In the genomic region with DNA sequence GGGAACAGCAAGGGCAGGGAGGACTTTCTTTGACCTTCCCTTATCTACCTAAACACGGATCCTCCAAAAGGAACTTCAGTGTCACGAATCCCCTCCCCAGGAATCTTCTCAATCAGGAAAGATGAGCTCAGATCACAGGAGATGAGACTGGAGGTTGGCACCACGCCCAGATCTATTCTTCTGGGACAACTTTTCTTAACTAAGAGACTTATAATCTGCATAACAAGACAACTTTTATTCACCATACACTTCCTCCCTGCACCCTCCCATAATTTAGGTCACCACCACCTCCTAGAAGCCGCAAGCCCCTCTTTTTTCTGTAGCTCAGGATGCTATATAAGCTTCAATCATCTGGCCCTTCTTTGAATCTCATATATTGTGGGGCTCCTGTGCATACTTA, we compare ENCODE assay signal across 18 cellular contexts. TPM values are rescaled to one million over a fixed set of nuclear protein-coding genes. Genes with fewer than 3 reads are reported as not detected.
DNase-seq lines count a peak whose midpoint lies in the region; ATAC-seq, FAIRE-seq and TF ChIP-seq lines count a peak whose summit lies in the region.
"Had no signal": no experiment of that assay in that cellular context is flagged by ENCODE, and none has a peak within 500 bp of the region (broad histone marks: within the 10 kb centered on the region; RNA-seq: fewer than 3 reads in every experiment).

No MANE protein-coding gene starts in this region.

- BruUV-seq in K562 (replicated peaks; lab: Mats Ljungman, UMichigan) (no TSS peak), HepG2 (replicated peaks; lab: Mats Ljungman, UMichigan) (no TSS peak)

- peak overlapping the region; percentile 49 for H3K4me2 ChIP-seq in BLaER1
- no peak overlapping the region for H3K4me2 ChIP-seq in H9 (ENCODE audit: insufficient read depth, insufficient read length, low read length)
- no peak overlapping the region for H3K4me2 ChIP-seq in K562 (ENCODE audit: insufficient read depth, low read length)
- no peak overlapping the region for H3K4me2 ChIP-seq in HepG2 (ENCODE audit: low read depth, low read length)
- H3K4me2 ChIP-seq: SK-N-SH had no signal

- no peak overlapping the region for H3K14ac ChIP-seq in H9 (ENCODE audit: insufficient read depth, low read length)

- intact Hi-C loops in K562 (cut with micrococcal nuclease) (loop anchor here (2.0 kb wide), 1 partner anchor 220 kb away; no protein-coding TSS in a partner anchor), HepG2 (cut with micrococcal nuclease; ENCODE audit: unreplicated experiment) (loop anchor here (10.0 kb wide), 1 partner anchor 220 kb away; no protein-coding TSS in a partner anchor)

- H3K9ac ChIP-seq in BLaER1 (peak overlapping the region; percentile 53), H9 (ENCODE audit: extremely low read depth, insufficient read length, low read length) (no peak overlapping the region), K562 (ENCODE audit: insufficient read depth in 1 of 2, low read depth in 2 of 2, low read length in 2 of 2) (no peak overlapping the region), HepG2 (ENCODE audit: insufficient read depth, low read depth, low read length) (no peak overlapping the region)
- H3K9ac ChIP-seq: SK-N-SH had no signal

- CTCF ChIA-PET in K562 (lab: Yijun Ruan, JAX; ENCODE audit: low intra/inter-chr PET ratio) = interaction anchor here (0.7 to 0.9 kb wide), 2 partner anchors 160 to 298 kb away, joined by 3 to 5 read pairs; no protein-coding TSS in a partner anchor
- CTCF ChIA-PET in HepG2 (lab: Yijun Ruan, JAX; ENCODE audit: low intra/inter-chr PET ratio, low total read pairs) = no interaction called here

- H3K36me3 ChIP-seq in BLaER1 = no peaks in the 10 kb centered on the region
- no peaks in the 10 kb centered on the region for H3K36me3 ChIP-seq in K562 (ENCODE audit: control insufficient read depth, insufficient read depth, low read length)
- H3K36me3 ChIP-seq in HepG2 (replicated peaks in 1 of 2; ENCODE audit: control insufficient read depth in 1 of 2, insufficient read depth in 2 of 2, low read length in 2 of 2) = no peaks in the 10 kb centered on the region
- no peaks in the 10 kb centered on the region for H3K36me3 ChIP-seq in small intestine (ENCODE audit: control insufficient read depth in 2 of 2, insufficient read depth in 2 of 2, low read length in 2 of 2)

- H3K18ac ChIP-seq in H9 (ENCODE audit: insufficient read length, low read depth, low read length) = no peak overlapping the region

- peaks cover 2% of the 10 kb centered on the region; the same call in 1 of the 2 replicates for H3K27me3 Mint-ChIP-seq in H9 (ENCODE audit: low read depth)
- no peaks in the 10 kb centered on the region for H3K27me3 Mint-ChIP-seq in mesothelial cell of epicardium (ENCODE audit: low read depth)
- H3K27me3 Mint-ChIP-seq: B cell had no signal

- no peak overlapping the region for H4K5ac ChIP-seq in H9 (ENCODE audit: insufficient read length, low read depth, low read length)

- no peak overlapping the region for H2AFZ ChIP-seq in H9 (ENCODE audit: low read length)
- H2AFZ ChIP-seq in K562 (ENCODE audit: low read depth, low read length) = no peak overlapping the region
- H2AFZ ChIP-seq in HepG2 (ENCODE audit: low read length) = no peak overlapping the region

- FAIRE-seq in K562 (lab: Jason Lieb, UNC) = no peak
- FAIRE-seq in HepG2 (lab: Jason Lieb, UNC) = no peak
- FAIRE-seq in small intestine (lab: Jason Lieb, UNC) = no peak
- FAIRE-seq: H54 had no signal

- no peak for TF ChIP-seq POLR2A in K562 (conservative IDR thresholded peaks at IDR 0.05)
- TF ChIP-seq POLR2A in HepG2 (IDR thresholded peaks at IDR 0.05; ENCODE audit: insufficient read depth in 1 of 2, low read depth in 2 of 2, low read length in 2 of 2) = no peak

- H2BK20ac ChIP-seq in H9 (ENCODE audit: low read depth, low read length, poor library complexity, severe bottlenecking) = no peak overlapping the region

- H3K4me1 ChIP-seq in BLaER1 (peaks cover 25% of the 10 kb centered on the region), H9 (ENCODE audit: insufficient read depth, low read length) (no peaks in the 10 kb centered on the region), K562 (replicated peaks in 1 of 2; ENCODE audit: control insufficient read depth in 2 of 2, insufficient read depth in 2 of 2, low read length in 2 of 2) (no peaks in the 10 kb centered on the region; a peak in 2 of 5 replicates), HepG2 (ENCODE audit: insufficient read depth, low read length) (no peaks in the 10 kb centered on the region), small intestine (ENCODE audit: control insufficient read depth in 2 of 2, insufficient read depth in 1 of 2, low read depth in 1 of 2, low read length in 1 of 2) (no peaks in the 10 kb centered on the region)

- no peak overlapping the region for H2BK15ac ChIP-seq in H9 (ENCODE audit: low read depth, low read length)

- no peak overlapping the region for H2AK5ac ChIP-seq in H9 (ENCODE audit: insufficient read length, low read length)

- H3K9me3 Mint-ChIP-seq in H9 (no peaks in the 10 kb centered on the region), mesothelial cell of epicardium (no peaks in the 10 kb centered on the region)

- peaks cover 9 to 13% of the 10 kb centered on the region in 2 experiments for H3K4me1 Mint-ChIP-seq in H9
- peaks cover 22% of the 10 kb centered on the region for H3K4me1 Mint-ChIP-seq in mesothelial cell of epicardium

- no peak overlapping the region for H4K8ac ChIP-seq in H9 (replicated peaks; ENCODE audit: insufficient read length, low read depth, low read length)

- no peak for DNase-seq in H9
- no peak for DNase-seq in K562 (ENCODE audit: extremely low read depth in 1 of 4, low spot score in 3 of 4)
- no peak for DNase-seq in mesothelial cell of epicardium (ENCODE audit: low spot score in 2 of 2, unreplicated experiment in 2 of 2)
- DNase-seq in HepG2 (ENCODE audit: low spot score) = no peak
- DNase-seq in T-helper 2 cell = no peak
- DNase-seq in small intestine = no peak
- no peak for DNase-seq in T-helper 9 cell
- DNase-seq: ACHN, IMR-90, MV-4-11, NCI-H1436, NCI-H2081 treated with DMSO at 0.1 percent for 48 hours, NCI-H69, SK-N-SH had no signal

- H2BK120ac ChIP-seq in H9 (ENCODE audit: low read depth, low read length, poor library complexity, severe bottlenecking) = no peak overlapping the region

- in situ Hi-C loops in K562 (cut with MboI) (no loop called here), HepG2 (cut with HindIII; ENCODE audit: extremely low pct_ligation_motif_present, low pct_unique_long_range_greater_than_20kb) (no loop called here)

- H3K79me2 ChIP-seq in H9 (ENCODE audit: insufficient read depth, low read length) (no peaks in the 10 kb centered on the region), K562 (ENCODE audit: control insufficient read depth, insufficient read depth, low read length) (no peaks in the 10 kb centered on the region), HepG2 (ENCODE audit: insufficient read depth, low read length) (no peaks in the 10 kb centered on the region)

- no CpG with 5 or more reads among the region's 4 CpGs for WGBS in H9 (ENCODE audit: extremely low coverage, insufficient read length, low lambda C conversion rate)
- 21% methylated on average over 4 of the region's 4 CpGs for WGBS in K562 (ENCODE audit: insufficient coverage, low coverage, missing lambda C conversion rate)
- WGBS in HepG2 (ENCODE audit: low lambda C conversion rate) = 31% methylated on average over 4 of the region's 4 CpGs
- 69 to 71% (median 70%) methylated on average over 4 of the region's 4 CpGs for WGBS in small intestine, 3 donors

- H3K4me3 Mint-ChIP-seq in H9 = no peak overlapping the region
- H3K4me3 Mint-ChIP-seq in mesothelial cell of epicardium = no peak overlapping the region
- H3K4me3 Mint-ChIP-seq: B cell had no signal

- ATAC-seq in K562 = no peak
- no peak for ATAC-seq in HepG2
- ATAC-seq: Right ventricle myocardium inferior had no signal

- H3K79me1 ChIP-seq in H9 (ENCODE audit: insufficient read depth, low read depth, low read length, poor library complexity, severe bottlenecking) = no peaks in the 10 kb centered on the region

- H3K56ac ChIP-seq in H9 (ENCODE audit: insufficient read length, low read depth, low read length) = no peak overlapping the region

- no peaks in the 10 kb centered on the region for H3K23me2 ChIP-seq in H9 (ENCODE audit: insufficient read length, low read depth, low read length, poor library complexity, severe bottlenecking)

- H3K23ac ChIP-seq in H9 (ENCODE audit: insufficient read length, low read depth, low read length) = no peak overlapping the region

- TF ChIP-seq CTCF in H9 (conservative IDR thresholded peaks at IDR 0.05) = no peak
- TF ChIP-seq CTCF in K562 (IDR thresholded peaks at IDR 0.05 in 2 of 3, conservative IDR thresholded peaks at IDR 0.05 in 1 of 3; ENCODE audit: insufficient read depth in 2 of 3, low read depth in 1 of 3, low read length in 3 of 3) = no peak
- TF ChIP-seq CTCF in mesothelial cell of epicardium (IDR thresholded peaks at IDR 0.05; ENCODE audit: unreplicated experiment) = no peak
- no peak for TF ChIP-seq CTCF in HepG2 (CRISPR knock-in tag; IDR thresholded peaks at IDR 0.05)

- H3K9me1 ChIP-seq in K562 (ENCODE audit: control insufficient read depth, insufficient read depth, low read length) = no peaks in the 10 kb centered on the region

- POLR2A ChIA-PET in K562 (lab: Yijun Ruan, JAX) = interaction anchor here (1.0 to 1.9 kb wide), 5 partner anchors 9 to 183 kb away, joined by 3 to 12 read pairs (median 4); no protein-coding TSS in a partner anchor
- POLR2A ChIA-PET in HepG2 (lab: Yijun Ruan, JAX) = no interaction called here

- H3K27ac ChIP-seq in BLaER1 (0 out of 2 replicates have a peak overlapping the region, but pooled peaks have one; percentile 5), H9 (ENCODE audit: insufficient read length, low read depth, low read length) (no peak overlapping the region), K562 (ENCODE audit: extremely low read depth, low read depth, low read length) (no peak overlapping the region), HepG2 (ENCODE audit: extremely low read length, insufficient read depth, low read length) (no peak overlapping the region), small intestine (ENCODE audit: low read depth in 1 of 2, low read length in 1 of 2) (no peak overlapping the region)

- TF ChIP-seq EP300 in K562 (IDR thresholded peaks at IDR 0.05; ENCODE audit: low read length) (no peak), HepG2 (IDR thresholded peaks at IDR 0.05; ENCODE audit: low read depth in 2 of 2, low read length in 2 of 2) (no peak), HepG2 (CRISPR knock-in tag; IDR thresholded peaks at IDR 0.05; ENCODE audit: borderline replicate concordance) (no peak)

- H3K27ac Mint-ChIP-seq in H9 = peak overlapping the region in 2 of 3 experiments; percentile 11 to 63; a peak in 1 of 7 replicates
- peak overlapping the region; percentile 77 for H3K27ac Mint-ChIP-seq in mesothelial cell of epicardium
- H3K27ac Mint-ChIP-seq: B cell had no signal

- H3K27me3 ChIP-seq in BLaER1 = no peaks in the 10 kb centered on the region
- H3K27me3 ChIP-seq in H9 (ENCODE audit: insufficient read depth, low read length) = no peaks in the 10 kb centered on the region
- H3K27me3 ChIP-seq in K562 (ENCODE audit: control insufficient read depth in 2 of 2, insufficient read depth in 2 of 2, low read length in 2 of 2) = no peaks in the 10 kb centered on the region
- no peaks in the 10 kb centered on the region for H3K27me3 ChIP-seq in HepG2 (ENCODE audit: control insufficient read depth in 1 of 2, insufficient read depth in 2 of 2, low read length in 2 of 2)
- no peaks in the 10 kb centered on the region for H3K27me3 ChIP-seq in small intestine (ENCODE audit: control insufficient read depth in 2 of 2, insufficient read depth in 2 of 2, low read length in 2 of 2)

- no peak for TF ChIP-seq RAD21 in K562 (CRISPR knock-in tag; conservative IDR thresholded peaks at IDR 0.05 in 1 of 2, IDR thresholded peaks at IDR 0.05 in 1 of 2)
- TF ChIP-seq RAD21 in HepG2 (CRISPR knock-in tag; IDR thresholded peaks at IDR 0.05) = no peak

- no peak overlapping the region for H3K4ac ChIP-seq in H9 (ENCODE audit: low read depth, low read length)

- H4K20me1 ChIP-seq in BLaER1 (no peaks in the 10 kb centered on the region), H9 (ENCODE audit: control insufficient read depth, insufficient read depth, insufficient read length) (no peaks in the 10 kb centered on the region), K562 (replicated peaks; ENCODE audit: control insufficient read depth, insufficient read depth, low read length) (no peaks in the 10 kb centered on the region), HepG2 (ENCODE audit: insufficient read depth, low read length) (no peaks in the 10 kb centered on the region)

- H3K9me3 ChIP-seq in BLaER1 (no peaks in the 10 kb centered on the region), H9 (ENCODE audit: control insufficient read depth, low read depth, low read length) (no peaks in the 10 kb centered on the region), K562 (replicated peaks; ENCODE audit: control insufficient read depth, insufficient read depth, low read depth, low read length) (no peaks in the 10 kb centered on the region), HepG2 (ENCODE audit: low read length) (no peaks in the 10 kb centered on the region), small intestine (ENCODE audit: control insufficient read depth, low read depth) (no peaks in the 10 kb centered on the region)
- H3K9me3 ChIP-seq: SK-N-SH had no signal

- no peak overlapping the region for H2BK12ac ChIP-seq in H9 (ENCODE audit: insufficient read length, low read depth, low read length)

- no peak overlapping the region for H3K4me3 ChIP-seq in BLaER1
- no peak overlapping the region for H3K4me3 ChIP-seq in K562
- no peak overlapping the region for H3K4me3 ChIP-seq in HepG2 (replicated peaks in 1 of 3; ENCODE audit: insufficient read depth in 1 of 3, low read depth in 2 of 3, low read length in 3 of 3)
- no peak overlapping the region for H3K4me3 ChIP-seq in small intestine (ENCODE audit: low read depth in 1 of 2, low read length in 2 of 2)

- no peak overlapping the region for H3T11ph ChIP-seq in H9 (ENCODE audit: low read length)

- no peak overlapping the region for H2BK5ac ChIP-seq in H9 (ENCODE audit: insufficient read length, low read length)

- no peak overlapping the region for H4K91ac ChIP-seq in H9 (ENCODE audit: insufficient read length, low read depth, low read length)

- no peaks in the 10 kb centered on the region for H3K36me3 Mint-ChIP-seq in H9 (ENCODE audit: insufficient read depth in 1 of 3, low read depth in 3 of 3)
- no peaks in the 10 kb centered on the region for H3K36me3 Mint-ChIP-seq in mesothelial cell of epicardium

RNA-seq across cellular contexts. Expression of gene AKT2, which starts 19.2 kb away (rescaled TPM):
- total RNA-seq in H9 (2021) = 142 and 150 TPM in 2 replicates
- total RNA-seq in K562 (2011; cell fraction: chromatin; rRNA removed; ENCODE audit: low replicate concordance) = 290 and 653 TPM in 2 replicates
- total RNA-seq in K562 (2011; cell fraction: nucleolus; rRNA removed) = 340 and 358 TPM in 2 replicates
- 338 and 343 TPM in 2 replicates for total RNA-seq in K562 (2011; cell fraction: nucleoplasm; rRNA removed)
- 61.1 and 83.7 TPM in 2 replicates for total RNA-seq in K562 (2014; rRNA removed)
- 44.7 and 55.7 TPM in 2 replicates for total RNA-seq in K562 (2014; rRNA removed; fragmentation: Illumina TruSeq; extraction: Trizol)
- total RNA-seq in K562 (2015; rRNA removed; fragmentation: Illumina TruSeq; extraction: Trizol) = 67.4 and 67.7 TPM in 2 replicates
- total RNA-seq in K562 (2021) = 120 and 127 TPM in 2 replicates
- polyA plus RNA-seq in K562 (2011; rRNA removed) = 90.8 and 133 TPM in 2 replicates
- polyA plus RNA-seq in K562 (2011; cell fraction: cytosol; rRNA removed) = 112 and 119 TPM in 2 replicates
- 493 and 545 TPM in 2 replicates for polyA plus RNA-seq in K562 (2011; cell fraction: nucleus; rRNA removed)
- 76.0 and 79.7 TPM in 2 replicates for polyA plus RNA-seq in K562 (2012)
- polyA plus RNA-seq in K562 (2014; fragmentation: Illumina TruSeq; extraction: Trizol) = 108 and 132 TPM in 2 replicates
- 1 to 10 TPM; 1.1 TPM for polyA plus RNA-seq in K562 (2014; fragmentation: Nextera tagmentation; extraction: Ambion mirVana)
- polyA plus RNA-seq in K562 (2014; rRNA removed) = 85.4 and 108 TPM in 2 replicates
- polyA minus RNA-seq in K562 (2011; rRNA and poly(A)+ RNA removed) = 47.0 and 54.6 TPM in 2 replicates
- polyA minus RNA-seq in K562 (2011; cell fraction: cytosol; rRNA and poly(A)+ RNA removed) = 48.0 and 50.7 TPM in 2 replicates
- 66.6 and 101 TPM in 2 replicates for polyA minus RNA-seq in K562 (2011; cell fraction: nucleus; rRNA and poly(A)+ RNA removed)
- total RNA-seq in mesothelial cell of epicardium = 192 to 200 TPM (median 194 TPM) in 3 replicates
- total RNA-seq in HepG2 (2016; rRNA removed; fragmentation: Illumina TruSeq; extraction: Trizol) = 82.1 and 82.7 TPM in 2 replicates
- 42.1 and 44.9 TPM in 2 replicates for total RNA-seq in HepG2 (2016; cell fraction: cytosol; rRNA removed; fragmentation: Illumina TruSeq; extraction: Trizol; ENCODE audit: low read depth)
- total RNA-seq in HepG2 (2016; cell fraction: insoluble cytoplasmic fraction; rRNA removed; fragmentation: Illumina TruSeq; extraction: Trizol) = 70.8 and 81.6 TPM in 2 replicates
- total RNA-seq in HepG2 (2016; cell fraction: membrane; rRNA removed; fragmentation: Illumina TruSeq; extraction: Trizol) = 96.0 and 104 TPM in 2 replicates
- total RNA-seq in HepG2 (2016; cell fraction: nucleus; rRNA removed; fragmentation: Illumina TruSeq; extraction: Trizol) = 55.8 and 67.9 TPM in 2 replicates
- polyA plus RNA-seq in HepG2 (2011; rRNA removed) = 173 and 182 TPM in 2 replicates
- polyA plus RNA-seq in HepG2 (2011; cell fraction: cytosol; rRNA removed) = 88.4 and 94.7 TPM in 2 replicates
- polyA plus RNA-seq in HepG2 (2011; cell fraction: nucleus; rRNA removed) = 432 and 533 TPM in 2 replicates
- polyA plus RNA-seq in HepG2 (2012) = 72.7 and 74.6 TPM in 2 replicates
- polyA plus RNA-seq in HepG2 (2016; cell fraction: cytosol; fragmentation: Illumina TruSeq; extraction: Trizol; ENCODE audit: low read depth) = 39.5 and 46.3 TPM in 2 replicates
- 92.6 and 106 TPM in 2 replicates for polyA plus RNA-seq in HepG2 (2016; cell fraction: insoluble cytoplasmic fraction; fragmentation: Illumina TruSeq; extraction: Trizol; ENCODE audit: low read depth)
- polyA plus RNA-seq in HepG2 (2016; cell fraction: membrane; fragmentation: Illumina TruSeq; extraction: Trizol; ENCODE audit: low read depth) = 95.0 and 114 TPM in 2 replicates
- polyA plus RNA-seq in HepG2 (2016; cell fraction: nucleus; fragmentation: Illumina TruSeq; extraction: Trizol; ENCODE audit: insufficient read depth, low read depth) = 169 and 178 TPM in 2 replicates
- 115 and 187 TPM in 2 replicates for polyA minus RNA-seq in HepG2 (2011; rRNA and poly(A)+ RNA removed; ENCODE audit: low replicate concordance)
- polyA minus RNA-seq in HepG2 (2011; cell fraction: cytosol; rRNA and poly(A)+ RNA removed) = 55.0 and 56.5 TPM in 2 replicates
- polyA minus RNA-seq in HepG2 (2011; cell fraction: nucleus; rRNA and poly(A)+ RNA removed) = 77.1 and 89.5 TPM in 2 replicates
- 10 to 100 TPM; 19.2 to 72.2 (median 24.9) TPM for polyA plus RNA-seq in small intestine

RNA-seq across cellular contexts. Expression of gene C19orf47, which starts 43.9 kb away (rescaled TPM):
- total RNA-seq in H9 (2021) = 18.4 and 19.4 TPM in 2 replicates
- 54.6 and 104 TPM in 2 replicates for total RNA-seq in K562 (2011; cell fraction: chromatin; rRNA removed; ENCODE audit: low replicate concordance)
- total RNA-seq in K562 (2011; cell fraction: nucleolus; rRNA removed) = 38.6 and 39.2 TPM in 2 replicates
- total RNA-seq in K562 (2011; cell fraction: nucleoplasm; rRNA removed) = 46.7 and 47.2 TPM in 2 replicates
- total RNA-seq in K562 (2014; rRNA removed) = 15.8 and 18.7 TPM in 2 replicates
- total RNA-seq in K562 (2014; rRNA removed; fragmentation: Illumina TruSeq; extraction: Trizol) = 3.3 and 4.0 TPM in 2 replicates
- 9.6 and 11.0 TPM in 2 replicates for total RNA-seq in K562 (2015; rRNA removed; fragmentation: Illumina TruSeq; extraction: Trizol)
- total RNA-seq in K562 (2021) = 26.1 and 27.3 TPM in 2 replicates
- 21.6 and 24.9 TPM in 2 replicates for polyA plus RNA-seq in K562 (2011; rRNA removed)
- 20.1 and 41.9 TPM in 2 replicates for polyA plus RNA-seq in K562 (2011; cell fraction: cytosol; rRNA removed)
- 26.9 and 32.6 TPM in 2 replicates for polyA plus RNA-seq in K562 (2011; cell fraction: nucleus; rRNA removed)
- 14.8 and 15.2 TPM in 2 replicates for polyA plus RNA-seq in K562 (2012)
- 15.2 and 18.3 TPM in 2 replicates for polyA plus RNA-seq in K562 (2014; fragmentation: Illumina TruSeq; extraction: Trizol)
- polyA plus RNA-seq in K562 (2014; fragmentation: Nextera tagmentation; extraction: Ambion mirVana) = under 1 TPM; 0.08 to 0.66 TPM
- 14.7 and 20.5 TPM in 2 replicates for polyA plus RNA-seq in K562 (2014; rRNA removed)
- 25.2 and 45.6 TPM in 2 replicates for polyA minus RNA-seq in K562 (2011; rRNA and poly(A)+ RNA removed)
- 13.1 and 23.2 TPM in 2 replicates for polyA minus RNA-seq in K562 (2011; cell fraction: cytosol; rRNA and poly(A)+ RNA removed)
- 12.1 and 14.4 TPM in 2 replicates for polyA minus RNA-seq in K562 (2011; cell fraction: nucleus; rRNA and poly(A)+ RNA removed)
- total RNA-seq in mesothelial cell of epicardium = 15.3 to 17.8 TPM (median 16.3 TPM) in 3 replicates
- total RNA-seq in HepG2 (2016; rRNA removed; fragmentation: Illumina TruSeq; extraction: Trizol) = 6.8 and 8.1 TPM in 2 replicates
- 12.5 and 13.5 TPM in 2 replicates for total RNA-seq in HepG2 (2016; cell fraction: cytosol; rRNA removed; fragmentation: Illumina TruSeq; extraction: Trizol; ENCODE audit: low read depth)
- total RNA-seq in HepG2 (2016; cell fraction: insoluble cytoplasmic fraction; rRNA removed; fragmentation: Illumina TruSeq; extraction: Trizol) = 5.6 and 9.0 TPM in 2 replicates
- total RNA-seq in HepG2 (2016; cell fraction: membrane; rRNA removed; fragmentation: Illumina TruSeq; extraction: Trizol) = 18.7 and 22.9 TPM in 2 replicates
- total RNA-seq in HepG2 (2016; cell fraction: nucleus; rRNA removed; fragmentation: Illumina TruSeq; extraction: Trizol) = 3.6 and 5.4 TPM in 2 replicates
- 10.6 and 11.1 TPM in 2 replicates for polyA plus RNA-seq in HepG2 (2011; rRNA removed)
- polyA plus RNA-seq in HepG2 (2011; cell fraction: cytosol; rRNA removed) = 6.7 and 7.2 TPM in 2 replicates
- polyA plus RNA-seq in HepG2 (2011; cell fraction: nucleus; rRNA removed) = 10.7 and 10.8 TPM in 2 replicates
- polyA plus RNA-seq in HepG2 (2012) = 3.6 and 4.2 TPM in 2 replicates
- polyA plus RNA-seq in HepG2 (2016; cell fraction: cytosol; fragmentation: Illumina TruSeq; extraction: Trizol; ENCODE audit: low read depth) = 12.8 and 17.0 TPM in 2 replicates
- 9.6 and 11.1 TPM in 2 replicates for polyA plus RNA-seq in HepG2 (2016; cell fraction: insoluble cytoplasmic fraction; fragmentation: Illumina TruSeq; extraction: Trizol; ENCODE audit: low read depth)
- polyA plus RNA-seq in HepG2 (2016; cell fraction: membrane; fragmentation: Illumina TruSeq; extraction: Trizol; ENCODE audit: low read depth) = 23.8 and 24.6 TPM in 2 replicates
- 12.8 and 13.4 TPM in 2 replicates for polyA plus RNA-seq in HepG2 (2016; cell fraction: nucleus; fragmentation: Illumina TruSeq; extraction: Trizol; ENCODE audit: insufficient read depth, low read depth)
- 18.0 and 74.8 TPM in 2 replicates for polyA minus RNA-seq in HepG2 (2011; rRNA and poly(A)+ RNA removed; ENCODE audit: low replicate concordance)
- 7.0 and 8.4 TPM in 2 replicates for polyA minus RNA-seq in HepG2 (2011; cell fraction: cytosol; rRNA and poly(A)+ RNA removed)
- polyA minus RNA-seq in HepG2 (2011; cell fraction: nucleus; rRNA and poly(A)+ RNA removed) = 6.8 and 7.3 TPM in 2 replicates
- 10 to 100 TPM in 1 of 3 donors, 1 to 10 TPM in 2; 5.1 to 13.2 (median 7.3) TPM for polyA plus RNA-seq in small intestine

RNA-seq across cellular contexts. Expression of gene PLD3, which starts 44.2 kb away (rescaled TPM):
- total RNA-seq in H9 (2021) = 191 and 194 TPM in 2 replicates
- 107 and 382 TPM in 2 replicates for total RNA-seq in K562 (2011; cell fraction: chromatin; rRNA removed; ENCODE audit: low replicate concordance)
- total RNA-seq in K562 (2011; cell fraction: nucleolus; rRNA removed) = 428 and 489 TPM in 2 replicates
- total RNA-seq in K562 (2011; cell fraction: nucleoplasm; rRNA removed) = 273 and 275 TPM in 2 replicates
- 112 and 167 TPM in 2 replicates for total RNA-seq in K562 (2014; rRNA removed)
- total RNA-seq in K562 (2014; rRNA removed; fragmentation: Illumina TruSeq; extraction: Trizol) = 25.6 and 32.7 TPM in 2 replicates
- 63.5 and 72.9 TPM in 2 replicates for total RNA-seq in K562 (2015; rRNA removed; fragmentation: Illumina TruSeq; extraction: Trizol)
- 121 and 128 TPM in 2 replicates for total RNA-seq in K562 (2021)
- 72.7 and 167 TPM in 2 replicates for polyA plus RNA-seq in K562 (2011; rRNA removed)
- 103 and 259 TPM in 2 replicates for polyA plus RNA-seq in K562 (2011; cell fraction: cytosol; rRNA removed)
- 92.2 and 141 TPM in 2 replicates for polyA plus RNA-seq in K562 (2011; cell fraction: nucleus; rRNA removed)
- 172 and 394 TPM in 2 replicates for polyA plus RNA-seq in K562 (2012)
- 79.3 and 129 TPM in 2 replicates for polyA plus RNA-seq in K562 (2014; fragmentation: Illumina TruSeq; extraction: Trizol)
- 1 to 10 TPM; 2.3 to 5.8 TPM for polyA plus RNA-seq in K562 (2014; fragmentation: Nextera tagmentation; extraction: Ambion mirVana)
- 81.6 and 91.2 TPM in 2 replicates for polyA plus RNA-seq in K562 (2014; rRNA removed)
- polyA minus RNA-seq in K562 (2011; rRNA and poly(A)+ RNA removed) = 36.8 and 45.4 TPM in 2 replicates
- 168 and 196 TPM in 2 replicates for polyA minus RNA-seq in K562 (2011; cell fraction: cytosol; rRNA and poly(A)+ RNA removed)
- 38.8 and 46.8 TPM in 2 replicates for polyA minus RNA-seq in K562 (2011; cell fraction: nucleus; rRNA and poly(A)+ RNA removed)
- 369 to 379 TPM (median 376 TPM) in 3 replicates for total RNA-seq in mesothelial cell of epicardium
- 26.8 and 45.7 TPM in 2 replicates for total RNA-seq in HepG2 (2016; rRNA removed; fragmentation: Illumina TruSeq; extraction: Trizol)
- 18.2 and 19.0 TPM in 2 replicates for total RNA-seq in HepG2 (2016; cell fraction: cytosol; rRNA removed; fragmentation: Illumina TruSeq; extraction: Trizol; ENCODE audit: low read depth)
- 29.0 and 47.3 TPM in 2 replicates for total RNA-seq in HepG2 (2016; cell fraction: insoluble cytoplasmic fraction; rRNA removed; fragmentation: Illumina TruSeq; extraction: Trizol)
- 26.1 and 41.8 TPM in 2 replicates for total RNA-seq in HepG2 (2016; cell fraction: membrane; rRNA removed; fragmentation: Illumina TruSeq; extraction: Trizol)
- total RNA-seq in HepG2 (2016; cell fraction: nucleus; rRNA removed; fragmentation: Illumina TruSeq; extraction: Trizol) = 37.3 and 42.7 TPM in 2 replicates
- 164 and 203 TPM in 2 replicates for polyA plus RNA-seq in HepG2 (2011; rRNA removed)
- 105 and 149 TPM in 2 replicates for polyA plus RNA-seq in HepG2 (2011; cell fraction: cytosol; rRNA removed)
- polyA plus RNA-seq in HepG2 (2011; cell fraction: nucleus; rRNA removed) = 114 and 115 TPM in 2 replicates
- polyA plus RNA-seq in HepG2 (2012) = 107 and 135 TPM in 2 replicates
- 16.6 and 27.8 TPM in 2 replicates for polyA plus RNA-seq in HepG2 (2016; cell fraction: cytosol; fragmentation: Illumina TruSeq; extraction: Trizol; ENCODE audit: low read depth)
- 36.6 and 37.2 TPM in 2 replicates for polyA plus RNA-seq in HepG2 (2016; cell fraction: insoluble cytoplasmic fraction; fragmentation: Illumina TruSeq; extraction: Trizol; ENCODE audit: low read depth)
- polyA plus RNA-seq in HepG2 (2016; cell fraction: membrane; fragmentation: Illumina TruSeq; extraction: Trizol; ENCODE audit: low read depth) = 34.7 and 44.6 TPM in 2 replicates
- polyA plus RNA-seq in HepG2 (2016; cell fraction: nucleus; fragmentation: Illumina TruSeq; extraction: Trizol; ENCODE audit: insufficient read depth, low read depth) = 75.1 and 78.1 TPM in 2 replicates
- polyA minus RNA-seq in HepG2 (2011; rRNA and poly(A)+ RNA removed; ENCODE audit: low replicate concordance) = 86.0 and 162 TPM in 2 replicates
- 72.3 and 102 TPM in 2 replicates for polyA minus RNA-seq in HepG2 (2011; cell fraction: cytosol; rRNA and poly(A)+ RNA removed)
- 23.6 and 31.3 TPM in 2 replicates for polyA minus RNA-seq in HepG2 (2011; cell fraction: nucleus; rRNA and poly(A)+ RNA removed)
- polyA plus RNA-seq in small intestine = 100 to 1,000 TPM in 1 of 3 donors, 10 to 100 TPM in 2; 48.1 to 126 (median 61.6) TPM
